In genomic region chr14:68684466-68685418, GRCh38 we compare ENCODE assay signal across 10 cellular contexts.
DNase-seq lines count a peak whose midpoint lies in the region; ATAC-seq and TF ChIP-seq lines count a peak whose summit lies in the region.
"Had no signal": no experiment of that assay in that cellular context is flagged by ENCODE, and none has a peak within 500 bp of the region (broad histone marks: within the 10 kb centered on the region; RNA-seq: fewer than 3 reads in every experiment).

No MANE protein-coding gene starts in this region.

- H3K79me2 ChIP-seq in OCI-LY3 (ENCODE audit: low read length) = no peaks in the 10 kb centered on the region

- no peak for DNase-seq in CD8-positive, alpha-beta T cell
- no peak for DNase-seq in effector memory CD8-positive, alpha-beta T cell
- DNase-seq in osteocyte (ENCODE audit: extremely low spot score, unreplicated experiment) (no peak), KG1 (lab: John Stamatoyannopoulos, UW) (no peak), A172 (ENCODE audit: low spot score) (no peak), cerebellar nuclear complex (lab: John Stamatoyannopoulos, UW) (no peak)
- DNase-seq in stimulated activated CD4-positive, alpha-beta T cell treated with anti-CD3 and anti-CD28 coated beads, Interleukin-4, amount 100 ng/mL, for 4 hours = no peak
- DNase-seq: cortex of kidney had no signal

- ATAC-seq in CD8-positive, alpha-beta T cell = no peak
- no peak for ATAC-seq in effector memory CD8-positive, alpha-beta T cell (replicated peaks)
- ATAC-seq: left lobe of liver had no signal

- H3K36me3 ChIP-seq in CD8-positive, alpha-beta T cell (ENCODE audit: insufficient read depth, low read length) = no peaks in the 10 kb centered on the region
- H3K36me3 ChIP-seq in OCI-LY3 (replicated peaks; ENCODE audit: low read depth, low read length) = no peaks in the 10 kb centered on the region

- H3K36me3 Mint-ChIP-seq in CD8-positive, alpha-beta T cell = no peaks in the 10 kb centered on the region
- H3K36me3 Mint-ChIP-seq in effector memory CD8-positive, alpha-beta T cell (ENCODE audit: insufficient read depth) = peaks cover 20% of the 10 kb centered on the region
- H3K36me3 Mint-ChIP-seq in osteocyte (ENCODE audit: unreplicated experiment) = peaks cover 2% of the 10 kb centered on the region

- CTCF ChIA-PET in CD8-positive, alpha-beta T cell (lab: Charles Lee) = interaction anchor here (0.6 to 5.8 kb wide), 6 partner anchors 96 to 131 kb away, joined by 3 to 35 read pairs (median 4); partner anchors contain the start of gene ZFP36L1

- TF ChIP-seq CTCF in CD8-positive, alpha-beta T cell (IDR thresholded peaks at IDR 0.05) = no peak
- TF ChIP-seq CTCF in OCI-LY3 (IDR thresholded peaks at IDR 0.05; ENCODE audit: low read depth, low read length) (no peak), osteocyte (IDR thresholded peaks at IDR 0.05) (no peak)

- POLR2A ChIA-PET in CD8-positive, alpha-beta T cell (lab: Charles Lee) = interaction anchor here (0.9 to 4.7 kb wide), 13 partner anchors 9 to 425 kb away, joined by 3 to 36 read pairs (median 4); partner anchors contain the start of gene ZFP36L1

- H3K27me3 Mint-ChIP-seq in CD8-positive, alpha-beta T cell (ENCODE audit: low read depth) = no peaks in the 10 kb centered on the region
- no peaks in the 10 kb centered on the region for H3K27me3 Mint-ChIP-seq in effector memory CD8-positive, alpha-beta T cell
- no peaks in the 10 kb centered on the region for H3K27me3 Mint-ChIP-seq in osteocyte (ENCODE audit: unreplicated experiment)

- H3K27me3 ChIP-seq in CD8-positive, alpha-beta T cell (ENCODE audit: insufficient read depth, low read length) = no peaks in the 10 kb centered on the region
- no peaks in the 10 kb centered on the region for H3K27me3 ChIP-seq in OCI-LY3 (ENCODE audit: low read depth, low read length)

- H3K4me1 ChIP-seq in CD8-positive, alpha-beta T cell (ENCODE audit: insufficient read depth, low read length) = peaks cover 56% of the 10 kb centered on the region
- peaks cover 45% of the 10 kb centered on the region for H3K4me1 ChIP-seq in OCI-LY3 (ENCODE audit: low read length)

- peak overlapping the region; percentile 50 for H3K27ac ChIP-seq in CD8-positive, alpha-beta T cell (ENCODE audit: low read depth, low read length)
- H3K27ac ChIP-seq in OCI-LY3 (ENCODE audit: low read length) = peak overlapping the region; percentile 50

- H3K4me2 ChIP-seq in OCI-LY3 (ENCODE audit: low read length) = peak overlapping the region; percentile 67

- no peak overlapping the region for H3K4me3 ChIP-seq in CD8-positive, alpha-beta T cell (ENCODE audit: low read depth, low read length)
- peak overlapping the region; percentile 22; the same call in 1 of the 2 replicates for H3K4me3 ChIP-seq in OCI-LY3 (ENCODE audit: low read length)

- peak overlapping the region; percentile 23 for H3K4me3 Mint-ChIP-seq in CD8-positive, alpha-beta T cell
- peak overlapping the region; percentile 73 to 76 for H3K4me3 Mint-ChIP-seq in effector memory CD8-positive, alpha-beta T cell
- no peak overlapping the region for H3K4me3 Mint-ChIP-seq in osteocyte (ENCODE audit: unreplicated experiment)

- no peaks in the 10 kb centered on the region for H3K9me3 Mint-ChIP-seq in CD8-positive, alpha-beta T cell
- no peaks in the 10 kb centered on the region for H3K9me3 Mint-ChIP-seq in effector memory CD8-positive, alpha-beta T cell
- no peaks in the 10 kb centered on the region for H3K9me3 Mint-ChIP-seq in osteocyte (ENCODE audit: unreplicated experiment)

- peaks cover 75% of the 10 kb centered on the region for H3K4me1 Mint-ChIP-seq in CD8-positive, alpha-beta T cell (ENCODE audit: low read depth)
- peaks cover 42 to 44% of the 10 kb centered on the region in 2 donors for H3K4me1 Mint-ChIP-seq in effector memory CD8-positive, alpha-beta T cell (ENCODE audit: low read depth in 2 of 2)
- H3K4me1 Mint-ChIP-seq in osteocyte (ENCODE audit: unreplicated experiment) = peaks cover 87% of the 10 kb centered on the region

- peak overlapping the region; percentile 96 for H3K27ac Mint-ChIP-seq in CD8-positive, alpha-beta T cell
- peak overlapping the region; percentile 96 to 97 for H3K27ac Mint-ChIP-seq in effector memory CD8-positive, alpha-beta T cell
- H3K27ac Mint-ChIP-seq in osteocyte (ENCODE audit: unreplicated experiment) = peak overlapping the region; percentile 48

- 0 out of 2 replicates have a peak overlapping the region, but pooled peaks have one; percentile 11 for H3K9ac ChIP-seq in OCI-LY3 (ENCODE audit: low read length)

- H2AFZ ChIP-seq in OCI-LY3 (ENCODE audit: low read depth, low read length) = 0 out of 2 replicates have a peak overlapping the region, but pooled peaks have one; percentile 71

- intact Hi-C loops in CD8-positive, alpha-beta T cell (cut with DNase I, micrococcal nuclease) = loop anchor here (1.0 to 10.0 kb wide), 13 partner anchors 34 to 440 kb away; no protein-coding TSS in a partner anchor

- H4K20me1 ChIP-seq in OCI-LY3 (ENCODE audit: insufficient read depth, low read length) = no peaks in the 10 kb centered on the region

- no peaks in the 10 kb centered on the region for H3K9me3 ChIP-seq in CD8-positive, alpha-beta T cell (ENCODE audit: low read length)
- H3K9me3 ChIP-seq in OCI-LY3 (ENCODE audit: insufficient read depth, low read length) = no peaks in the 10 kb centered on the region
